12 cellular contexts compared by ENCODE assay signal in genomic region chr14:103705158-103705523, GRCh38. TPM values are rescaled to one million over a fixed set of nuclear protein-coding genes. Genes with fewer than 3 reads are reported as not detected.
DNase-seq lines count a peak whose midpoint lies in the region; ATAC-seq and TF ChIP-seq lines count a peak whose summit lies in the region.
"Had no signal": no experiment of that assay in that cellular context is flagged by ENCODE, and none has a peak within 500 bp of the region (broad histone marks: within the 10 kb centered on the region; RNA-seq: fewer than 3 reads in every experiment).

No MANE protein-coding gene starts in this region.

- H3K4me1 ChIP-seq in neural progenitor cell: no peaks in the 10 kb centered on the region
- peaks cover 33% of the 10 kb centered on the region for H3K4me1 ChIP-seq in vagina

- POLR2A ChIA-PET in activated naive CD8-positive, alpha-beta T cell treated with anti-CD3 and anti-CD28 coated beads, Interleukin-2, amount 10 ng/mL, durations not matched to agents 7 days and 5 days (lab: Charles Lee): no interaction called here

- H3K36me3 Mint-ChIP-seq in activated naive CD8-positive, alpha-beta T cell treated with anti-CD3 and anti-CD28 coated beads, Interleukin-2, amount 10 ng/mL, durations not matched to agents 7 days and 5 days: peaks cover 8% of the 10 kb centered on the region
- H3K36me3 Mint-ChIP-seq in activated naive CD8-positive, alpha-beta T cell treated with anti-CD3 and anti-CD28 coated beads for 36 hours: peaks cover 14% of the 10 kb centered on the region
- H3K36me3 Mint-ChIP-seq in neural progenitor cell (peaks cover 22% of the 10 kb centered on the region), chondrocyte (ENCODE audit: low read depth) (peaks cover 19% of the 10 kb centered on the region)

- no peaks in the 10 kb centered on the region for H3K9me3 Mint-ChIP-seq in activated naive CD8-positive, alpha-beta T cell treated with anti-CD3 and anti-CD28 coated beads, Interleukin-2, amount 10 ng/mL, durations not matched to agents 7 days and 5 days
- no peaks in the 10 kb centered on the region for H3K9me3 Mint-ChIP-seq in activated naive CD8-positive, alpha-beta T cell treated with anti-CD3 and anti-CD28 coated beads for 36 hours
- no peaks in the 10 kb centered on the region for H3K9me3 Mint-ChIP-seq in neural progenitor cell
- no peaks in the 10 kb centered on the region for H3K9me3 Mint-ChIP-seq in chondrocyte (ENCODE audit: low read depth)
- H3K9me3 Mint-ChIP-seq: T-cell, type B pancreatic cell had no signal

- peak overlapping the region; percentile 13 for H3K27ac Mint-ChIP-seq in activated naive CD8-positive, alpha-beta T cell treated with anti-CD3 and anti-CD28 coated beads, Interleukin-2, amount 10 ng/mL, durations not matched to agents 7 days and 5 days
- no peak overlapping the region for H3K27ac Mint-ChIP-seq in activated naive CD8-positive, alpha-beta T cell treated with anti-CD3 and anti-CD28 coated beads for 36 hours
- H3K27ac Mint-ChIP-seq in neural progenitor cell (peak overlapping the region; percentile 51), chondrocyte (ENCODE audit: unreplicated experiment) (no peak overlapping the region)
- H3K27ac Mint-ChIP-seq: T-cell had no signal

- H3K4me2 ChIP-seq in neural progenitor cell: no peak overlapping the region

- peaks cover 8% of the 10 kb centered on the region for H3F3A ChIP-seq in neural progenitor cell (ENCODE audit: low read depth)

- H3K9me3 ChIP-seq in neural progenitor cell (ENCODE audit: low read depth) (no peaks in the 10 kb centered on the region), vagina (no peaks in the 10 kb centered on the region)

- no peak for DNase-seq in activated naive CD8-positive, alpha-beta T cell treated with anti-CD3 and anti-CD28 coated beads, Interleukin-2, amount 10 ng/mL, durations not matched to agents 7 days and 5 days
- no peak for DNase-seq in activated naive CD8-positive, alpha-beta T cell treated with anti-CD3 and anti-CD28 coated beads for 36 hours
- peak; percentile 24 for DNase-seq in fibroblast of villous mesenchyme (ENCODE audit: low read depth)
- no peak for DNase-seq in neural progenitor cell (ENCODE audit: low spot score)
- no peak for DNase-seq in vagina (ENCODE audit: extremely low spot score in 2 of 2)
- no peak for DNase-seq in erythroblast (lab: John Stamatoyannopoulos, UW)
- DNase-seq in chondrocyte (ENCODE audit: low spot score): no peak
- DNase-seq: DMS 273 treated with DMSO at 0.1 percent for 48 hours, T-cell had no signal

- intact Hi-C loops in vagina (cut with DNase I): no loop called here

- TF ChIP-seq CTCF in fibroblast of villous mesenchyme (IDR thresholded peaks at IDR 0.05; ENCODE audit: insufficient read depth, low read depth, low read length) (no peak), neural progenitor cell (IDR thresholded peaks at IDR 0.05) (no peak), vagina (IDR thresholded peaks at IDR 0.05) (no peak), chondrocyte (IDR thresholded peaks at IDR 0.05) (no peak)

- H3K79me2 ChIP-seq in neural progenitor cell (ENCODE audit: low read depth): no peaks in the 10 kb centered on the region

- H3K36me3 ChIP-seq in neural progenitor cell (no peaks in the 10 kb centered on the region), vagina (peaks cover 0 to 38% of the 10 kb centered on the region in 2 donors)

- TF ChIP-seq POLR2A in vagina (IDR thresholded peaks at IDR 0.05) (no peak), erythroblast (IDR thresholded peaks at IDR 0.05; ENCODE audit: low read length) (no peak)

- no peak overlapping the region for H3K4me3 Mint-ChIP-seq in activated naive CD8-positive, alpha-beta T cell treated with anti-CD3 and anti-CD28 coated beads, Interleukin-2, amount 10 ng/mL, durations not matched to agents 7 days and 5 days
- no peak overlapping the region for H3K4me3 Mint-ChIP-seq in activated naive CD8-positive, alpha-beta T cell treated with anti-CD3 and anti-CD28 coated beads for 36 hours
- H3K4me3 Mint-ChIP-seq in neural progenitor cell (no peak overlapping the region), chondrocyte (ENCODE audit: unreplicated experiment) (no peak overlapping the region)
- H3K4me3 Mint-ChIP-seq: T-cell, type B pancreatic cell had no signal

- no peak overlapping the region for H3K9ac ChIP-seq in neural progenitor cell

- H3K27me3 ChIP-seq in neural progenitor cell (no peaks in the 10 kb centered on the region), vagina (no peaks in the 10 kb centered on the region)

- H4K20me1 ChIP-seq in neural progenitor cell (ENCODE audit: low read depth): peaks cover 34% of the 10 kb centered on the region

- H3K27ac ChIP-seq in neural progenitor cell (no peak overlapping the region), vagina (peak overlapping the region; percentile 7)

- H3K4me3 ChIP-seq in fibroblast of villous mesenchyme (ENCODE audit: low read depth, low read length): no peak overlapping the region
- no peak overlapping the region for H3K4me3 ChIP-seq in neural progenitor cell
- H3K4me3 ChIP-seq in vagina: no peak overlapping the region
- H3K4me3 ChIP-seq: skin epidermis had no signal

- peaks cover 2% of the 10 kb centered on the region for H3K4me1 Mint-ChIP-seq in activated naive CD8-positive, alpha-beta T cell treated with anti-CD3 and anti-CD28 coated beads, Interleukin-2, amount 10 ng/mL, durations not matched to agents 7 days and 5 days
- peaks cover 3% of the 10 kb centered on the region for H3K4me1 Mint-ChIP-seq in activated naive CD8-positive, alpha-beta T cell treated with anti-CD3 and anti-CD28 coated beads for 36 hours
- H3K4me1 Mint-ChIP-seq in neural progenitor cell: peaks cover 26% of the 10 kb centered on the region
- H3K4me1 Mint-ChIP-seq in chondrocyte (ENCODE audit: low read depth): peaks cover 2% of the 10 kb centered on the region

- no peaks in the 10 kb centered on the region for H3K27me3 Mint-ChIP-seq in activated naive CD8-positive, alpha-beta T cell treated with anti-CD3 and anti-CD28 coated beads, Interleukin-2, amount 10 ng/mL, durations not matched to agents 7 days and 5 days
- H3K27me3 Mint-ChIP-seq in activated naive CD8-positive, alpha-beta T cell treated with anti-CD3 and anti-CD28 coated beads for 36 hours: no peaks in the 10 kb centered on the region
- H3K27me3 Mint-ChIP-seq in neural progenitor cell (ENCODE audit: insufficient read depth, low read depth) (peaks cover 5% of the 10 kb centered on the region), chondrocyte (ENCODE audit: low read depth) (no peaks in the 10 kb centered on the region)
- H3K27me3 Mint-ChIP-seq: T-cell, type B pancreatic cell had no signal

- H2AFZ ChIP-seq in neural progenitor cell (replicated peaks): no peak overlapping the region

- ATAC-seq in activated naive CD8-positive, alpha-beta T cell treated with anti-CD3 and anti-CD28 coated beads, Interleukin-2, amount 10 ng/mL, durations not matched to agents 7 days and 5 days (ENCODE audit: low read depth): no peak
- ATAC-seq in HG02571 (IDR thresholded peaks at IDR 0.05; ENCODE audit: unreplicated experiment): no peak
- ATAC-seq: T-cell had no signal

RNA-seq across cellular contexts. Expression of gene XRCC3, which starts 10.1 kb away (rescaled TPM):
- 10 to 100 TPM; 35.5 to 41.3 TPM for total RNA-seq in activated naive CD8-positive, alpha-beta T cell treated with anti-CD3 and anti-CD28 coated beads, Interleukin-2, amount 10 ng/mL, durations not matched to agents 7 days and 5 days
- 10 to 100 TPM; 57.8 to 65.0 TPM for total RNA-seq in activated naive CD8-positive, alpha-beta T cell treated with anti-CD3 and anti-CD28 coated beads for 36 hours
- total RNA-seq in fibroblast of villous mesenchyme: 10.0 and 11.7 TPM in 2 replicates
- 59.7 and 60.2 TPM in 2 replicates for total RNA-seq in neural progenitor cell (ENCODE audit: low replicate concordance)
- 6.9 TPM for total RNA-seq in vagina
- 3.4 to 9.9 TPM (median 6.6 TPM) in 3 replicates for total RNA-seq in chondrocyte

RNA-seq across cellular contexts. Expression of gene ZFYVE21, which starts 10.5 kb away (rescaled TPM):
- 10 to 100 TPM; 18.5 to 19.5 TPM for total RNA-seq in activated naive CD8-positive, alpha-beta T cell treated with anti-CD3 and anti-CD28 coated beads, Interleukin-2, amount 10 ng/mL, durations not matched to agents 7 days and 5 days
- total RNA-seq in activated naive CD8-positive, alpha-beta T cell treated with anti-CD3 and anti-CD28 coated beads for 36 hours: 1 to 10 TPM; 8.0 to 8.9 TPM
- total RNA-seq in fibroblast of villous mesenchyme (35.1 and 53.5 TPM in 2 replicates), neural progenitor cell (ENCODE audit: low replicate concordance) (46.2 and 53.2 TPM in 2 replicates), vagina (172 TPM), chondrocyte (68.6 to 84.3 TPM (median 68.6 TPM) in 3 replicates)

Comparison
In these comparisons a context has a peak if more than half of its experiments do, and no peak if none do; other contexts are left out.
1. H3K27ac Mint-ChIP-seq: peak in activated naive CD8-positive, alpha-beta T cell treated with anti-CD3 and anti-CD28 coated beads, Interleukin-2, amount 10 ng/mL, durations not matched to agents 7 days and 5 days (single experiment) and neural progenitor cell (single experiment); none in activated naive CD8-positive, alpha-beta T cell treated with anti-CD3 and anti-CD28 coated beads for 36 hours (single experiment) and chondrocyte (single experiment).